ENCODE assay signal across 24 cellular contexts in the genomic region with DNA sequence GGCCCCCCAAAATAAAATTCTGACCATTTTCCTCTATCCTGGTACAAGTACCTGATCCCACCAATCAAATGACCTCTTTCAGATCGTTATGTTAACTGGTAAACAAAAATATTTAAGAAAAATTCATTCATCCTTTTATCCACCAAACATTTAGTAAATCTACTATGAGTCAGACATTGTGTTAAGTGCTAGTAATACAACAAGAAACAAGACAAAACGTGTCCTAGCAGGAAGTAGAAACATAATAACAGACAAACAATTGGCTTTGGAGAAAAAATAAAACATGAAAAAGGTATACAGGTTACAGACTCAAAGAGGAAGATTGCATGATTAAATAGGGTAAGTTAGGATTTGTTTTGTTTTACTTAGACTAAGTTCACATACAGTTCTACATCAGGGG.
"Had no signal": no experiment of that assay in that cellular context is flagged by ENCODE, and none has a peak within 500 bp of the region (broad histone marks: within the 10 kb centered on the region; RNA-seq: fewer than 3 reads in every experiment).

No MANE protein-coding gene starts in this region.

- ATAC-seq: left colon; left ventricle myocardium superior; naive thymus-derived CD4-positive, alpha-beta T cell; right lobe of liver had no signal

- H3K36me3 ChIP-seq: prostate gland had no signal

- H3K9me3 Mint-ChIP-seq: nephron progenitor cell had no signal

- H3K4me1 ChIP-seq: parathyroid adenoma, prostate gland, right lobe of liver, spleen had no signal

- H3K27ac ChIP-seq: dorsolateral prefrontal cortex, hepatocyte, parathyroid adenoma, prostate gland, right lobe of liver, spleen, stomach, thoracic aorta, transverse colon had no signal

- H3K27ac Mint-ChIP-seq: naive thymus-derived CD4-positive, alpha-beta T cell; nephron progenitor cell had no signal

- H3K9me3 ChIP-seq: prostate gland, right lobe of liver, spleen, stomach, thoracic aorta, transverse colon had no signal

- H3K4me3 Mint-ChIP-seq: naive thymus-derived CD4-positive, alpha-beta T cell; nephron progenitor cell had no signal

- H3K27me3 Mint-ChIP-seq: naive thymus-derived CD4-positive, alpha-beta T cell had no signal

- H3K4me1 Mint-ChIP-seq: nephron progenitor cell had no signal

- H3K27me3 ChIP-seq: dorsolateral prefrontal cortex, hepatocyte, right lobe of liver, spleen, stomach, transverse colon had no signal

- DNase-seq: cortex of kidney; dorsolateral prefrontal cortex; effector CD8-positive, alpha-beta T cell; foreskin melanocyte; head of caudate nucleus; left colon; left ventricle myocardium superior; mesendoderm; naive thymus-derived CD4-positive, alpha-beta T cell; nephron progenitor cell; retina; right lobe of liver; spleen; stimulated activated CD4-positive, alpha-beta T cell treated with anti-CD3 and anti-CD28 coated beads, Interleukin-2, amount 100 ng/mL, for 24 hours; stimulated activated CD4-positive, alpha-beta T cell treated with anti-CD3 and anti-CD28 coated beads, Interleukin-4, amount 100 ng/mL, for 4 hours; stimulated activated naive CD4-positive, alpha-beta T cell; stomach; substantia nigra; transverse colon had no signal

- H3K4me3 ChIP-seq: dorsolateral prefrontal cortex, hepatocyte, lung, prostate gland, right lobe of liver, spleen, stomach, thoracic aorta, transverse colon had no signal
